In genomic region chr2:70901235-70902066, GRCh38 we compare ENCODE assay signal across 9 cellular contexts. TPM values are rescaled to one million over a fixed set of nuclear protein-coding genes. Genes with fewer than 3 reads are reported as not detected.
A peak's percentile ranks its signal among the peaks of the same experiment; 100 is the strongest.
DNase-seq lines count a peak whose midpoint lies in the region; ATAC-seq, FAIRE-seq and TF ChIP-seq lines count a peak whose summit lies in the region.
"Had no signal": no experiment of that assay in that cellular context is flagged by ENCODE, and none has a peak within 500 bp of the region (broad histone marks: within the 10 kb centered on the region; RNA-seq: fewer than 3 reads in every experiment).

No MANE protein-coding gene starts in this region.

- H3K27me3 Mint-ChIP-seq in Caco-2 (ENCODE audit: insufficient read depth, unreplicated experiment), result peaks cover 13% of the 10 kb centered on the region
- peaks cover 100% of the 10 kb centered on the region for H3K27me3 Mint-ChIP-seq in brain

- CTCF ChIA-PET in Caco-2 (lab: Charles Lee), result no interaction called here

- H3K4me1 ChIP-seq in Caco-2 (peaks cover 11% of the 10 kb centered on the region; the same call in 1 of the 2 replicates), testis (peaks cover 15% of the 10 kb centered on the region)

- no peak for TF ChIP-seq CTCF in Caco-2 (IDR thresholded peaks at IDR 0.05; ENCODE audit: insufficient read depth in 1 of 2, low read depth in 1 of 2, low read length in 1 of 2, severe bottlenecking in 1 of 2, unreplicated experiment in 1 of 2)
- TF ChIP-seq CTCF in LNCaP clone FGC (IDR thresholded peaks at IDR 0.05; ENCODE audit: control insufficient read depth, extremely low read depth, insufficient read depth), result no peak
- TF ChIP-seq CTCF in brain (conservative IDR thresholded peaks at IDR 0.05), result no peak
- no peak for TF ChIP-seq CTCF in testis (IDR thresholded peaks at IDR 0.05)

- POLR2A ChIA-PET in Caco-2 (lab: Charles Lee), result interaction anchor here (0.6 kb wide), 1 partner anchor 1523 kb away, joined by 5 read pairs; no protein-coding TSS in a partner anchor

- H3K27me3 ChIP-seq in Caco-2 (replicated peaks; ENCODE audit: control insufficient read depth, insufficient read depth, low read length) (no peaks in the 10 kb centered on the region), testis (no peaks in the 10 kb centered on the region)

- H3K9me3 Mint-ChIP-seq in Caco-2 (ENCODE audit: unreplicated experiment), result no peaks in the 10 kb centered on the region
- H3K9me3 Mint-ChIP-seq in brain, result peaks cover 0 to 11% (median 0%) of the 10 kb centered on the region in 5 experiments

- H3K27ac Mint-ChIP-seq in Caco-2 (ENCODE audit: unreplicated experiment), result peak overlapping the region; percentile 67
- H3K27ac Mint-ChIP-seq in brain, result peak overlapping the region in 4 of 5 experiments; percentile 59 to 87 (median 62)

- ATAC-seq in HG03108 (IDR thresholded peaks at IDR 0.05; ENCODE audit: unreplicated experiment), result no peak

- DNase-seq in Caco-2, result no peak
- DNase-seq in LNCaP clone FGC (ENCODE audit: low read depth), result no peak
- peak; percentile 26 for DNase-seq in kidney tubule cell (ENCODE audit: low spot score)
- DNase-seq in testis, result no peak
- DNase-seq in ureter (ENCODE audit: low spot score), result no peak
- no peak for DNase-seq in RCC 7860 (ENCODE audit: low spot score)

- H3K4me3 ChIP-seq in Caco-2 (ENCODE audit: low read depth, low read length) (peak overlapping the region; percentile 78), LNCaP clone FGC (ENCODE audit: low read depth, low read length) (peak overlapping the region; percentile 53; the same call in 1 of the 2 replicates), testis (peak overlapping the region; percentile 40 to 42)

- peak overlapping the region; percentile 91 for H3K4me3 Mint-ChIP-seq in Caco-2 (ENCODE audit: unreplicated experiment)
- peak overlapping the region; percentile 85 to 98 (median 89) for H3K4me3 Mint-ChIP-seq in brain

- H3K4me1 Mint-ChIP-seq in Caco-2 (ENCODE audit: low read depth, unreplicated experiment), result no peaks in the 10 kb centered on the region
- peaks cover 24% of the 10 kb centered on the region for H3K4me1 Mint-ChIP-seq in brain

- WGBS in testis, 2 donors, result 2 to 9% methylated on average over 32 to 77 of the region's 77 CpGs

- TF ChIP-seq POLR2A in testis (IDR thresholded peaks at IDR 0.05), result no peak

- no peak for FAIRE-seq in RCC 7860 (lab: Jason Lieb, UNC)

- no TSS peak for BruUV-seq in Caco-2 (replicated peaks; lab: Mats Ljungman, UMichigan)

- no peaks in the 10 kb centered on the region for H3K36me3 ChIP-seq in Caco-2 (ENCODE audit: control insufficient read depth, insufficient read depth, low read length)
- no peaks in the 10 kb centered on the region for H3K36me3 ChIP-seq in testis (ENCODE audit: low read depth, missing control alignments)

- H3K27ac ChIP-seq in testis, result no peak overlapping the region
- H3K27ac ChIP-seq: KMS-11 had no signal

- H3K9me3 ChIP-seq in Caco-2, result no peaks in the 10 kb centered on the region
- no peaks in the 10 kb centered on the region for H3K9me3 ChIP-seq in testis

- intact Hi-C loops in Caco-2 (cut with micrococcal nuclease; ENCODE audit: unreplicated experiment) (no loop called here), testis (cut with DNase I; ENCODE audit: low total_unique reads) (no loop called here)

- H3K36me3 Mint-ChIP-seq in Caco-2 (ENCODE audit: insufficient read depth, unreplicated experiment) (peaks cover 6% of the 10 kb centered on the region), brain (peaks cover 14% of the 10 kb centered on the region)

RNA-seq across cellular contexts. Expression of gene VAX2, which starts 1.1 kb away (rescaled TPM):
- total RNA-seq in Caco-2 (2022) (0.61 TPM in 1 of 2 replicates, not detected in the other), testis (1 to 10 TPM in 1 of 2 donors, under 1 TPM in 1; 0.94 to 1.2 TPM), ureter (0.44 TPM)
- polyA plus RNA-seq in brain (ENCODE audit: insufficient read depth, low read depth, low replicate concordance) (6.8 TPM), testis (ENCODE audit: insufficient read depth, low read depth, low replicate concordance) (0.58 TPM)

RNA-seq across cellular contexts. Expression of gene ATP6V1B1, which starts 34.2 kb away (rescaled TPM):
- 2.6 and 4.0 TPM in 2 replicates for total RNA-seq in Caco-2 (2022)
- polyA plus RNA-seq in brain (ENCODE audit: insufficient read depth, low read depth, low replicate concordance), result 2.4 TPM
- 1 to 10 TPM; 1.7 to 2.9 TPM for total RNA-seq in testis
- polyA plus RNA-seq in testis (ENCODE audit: insufficient read depth, low read depth, low replicate concordance), result not detected
- total RNA-seq in ureter, result 2.4 TPM
